Comparison of ENCODE assay signal across 15 cellular contexts in the genomic region with DNA sequence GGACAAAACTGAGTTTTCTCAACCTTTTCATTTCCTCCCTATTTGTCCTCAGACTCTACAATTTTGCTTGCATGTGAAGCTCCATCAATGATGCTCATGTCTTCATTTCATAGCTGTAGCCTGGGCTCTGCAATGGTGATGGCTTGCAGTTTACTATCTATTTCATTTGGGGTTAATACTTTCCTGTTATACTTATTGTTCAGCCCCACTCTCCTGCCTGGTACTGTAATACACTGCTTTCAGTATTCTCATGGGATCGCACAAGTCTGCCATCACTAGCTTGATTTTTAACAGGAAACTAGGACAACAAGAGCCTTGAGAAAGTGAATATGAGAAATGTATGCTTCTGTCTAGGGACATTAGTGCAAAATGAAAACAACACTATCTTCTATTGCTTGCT.
DNase-seq lines count a peak whose midpoint lies in the region; ATAC-seq, FAIRE-seq and TF ChIP-seq lines count a peak whose summit lies in the region.
"Had no signal": no experiment of that assay in that cellular context is flagged by ENCODE, and none has a peak within 500 bp of the region (broad histone marks: within the 10 kb centered on the region; RNA-seq: fewer than 3 reads in every experiment).

No MANE protein-coding gene starts in this region.

- H3K9me3 ChIP-seq in GM12878 (replicated peaks; ENCODE audit: control insufficient read depth, insufficient read depth, low read length) (peaks cover 20% of the 10 kb centered on the region), neuronal stem cell (replicated peaks in 1 of 2; ENCODE audit: control insufficient read depth in 2 of 2, insufficient read depth in 1 of 2, low read depth in 1 of 2, low read length in 2 of 2) (peaks cover 4 to 16% of the 10 kb centered on the region in 2 donors), lower lobe of right lung (peaks cover 4% of the 10 kb centered on the region)

- H3K4me2 ChIP-seq in GM12878 (ENCODE audit: control insufficient read depth, insufficient read depth) (no peak overlapping the region), neuronal stem cell (ENCODE audit: insufficient read depth, low read length, poor library complexity, severe bottlenecking) (no peak overlapping the region)

- no peak overlapping the region for H2BK120ac ChIP-seq in neuronal stem cell (ENCODE audit: low read depth, low read length)

- no peak overlapping the region for H2AK5ac ChIP-seq in neuronal stem cell (ENCODE audit: low read depth, low read length)

- H3K14ac ChIP-seq in neuronal stem cell (ENCODE audit: low read length) = no peak overlapping the region

- no peak for TF ChIP-seq POLR2A in GM12878 (IDR thresholded peaks at IDR 0.05; ENCODE audit: low read depth, low read length)

- TF ChIP-seq RAD21 in GM12878 (IDR thresholded peaks at IDR 0.05; ENCODE audit: insufficient read depth, low read depth, low read length) = no peak

- H2BK12ac ChIP-seq in neuronal stem cell (ENCODE audit: low read length) = no peak overlapping the region

- no peak overlapping the region for H3K9ac ChIP-seq in GM12878 (ENCODE audit: control insufficient read depth, insufficient read depth, low read length)
- no peak overlapping the region for H3K9ac ChIP-seq in neuronal stem cell (ENCODE audit: low read depth, low read length, poor library complexity)
- H3K9ac ChIP-seq: GM23248 had no signal

- TF ChIP-seq EP300 in GM12878 (IDR thresholded peaks at IDR 0.05; ENCODE audit: borderline replicate concordance in 1 of 2, control insufficient read depth in 1 of 2, low read depth in 2 of 2, low read length in 2 of 2) = no peak

- H3K4me3 ChIP-seq in GM12878 (no peak overlapping the region), neuronal stem cell (ENCODE audit: low read length in 2 of 2) (no peak overlapping the region), lower lobe of right lung (no peak overlapping the region)
- H3K4me3 ChIP-seq: GM23248 had no signal

- no peak overlapping the region for H3K18ac ChIP-seq in neuronal stem cell (ENCODE audit: low read length)

- H3K27ac ChIP-seq in GM12878 (ENCODE audit: control insufficient read depth, insufficient read depth) = no peak overlapping the region
- H3K27ac ChIP-seq in neuronal stem cell (replicated peaks; ENCODE audit: low read length) = no peak overlapping the region
- H3K27ac ChIP-seq in lower lobe of right lung = no peak overlapping the region
- H3K27ac ChIP-seq: GM23248 had no signal

- peak; percentile 47 for ATAC-seq in GM18861 (IDR thresholded peaks at IDR 0.05; ENCODE audit: unreplicated experiment)
- peak; percentile 74 for ATAC-seq in GM12878
- no peak for ATAC-seq in lower lobe of right lung
- no peak for ATAC-seq in GM19452 (IDR thresholded peaks at IDR 0.05; ENCODE audit: unreplicated experiment)
- ATAC-seq: HCT116 had no signal

- no peak overlapping the region for H4K91ac ChIP-seq in neuronal stem cell (ENCODE audit: low read depth, low read length, poor library complexity)

- no peak for DNase-seq in GM12878 (ENCODE audit: low read depth, low spot score)
- no peak for DNase-seq in neuronal stem cell (ENCODE audit: low spot score)
- DNase-seq in lower lobe of right lung = no peak
- no peak for DNase-seq in COLO829 (ENCODE audit: low spot score)
- DNase-seq: C1 segment of cervical spinal cord; Caco-2; CD4-positive, alpha-beta memory T cell; DMS153; DND-41; GM23248; H9 had no signal

- CTCF ChIA-PET in GM12878 (lab: Yijun Ruan, JAX) = interaction anchor here (0.6 to 2.6 kb wide), 15 partner anchors 9 to 105 kb away, joined by 3 to 14 read pairs (median 6); a partner anchor contains a TSS

- 47% methylated on average over 1 of the region's 1 CpG for WGBS in GM12878 (ENCODE audit: insufficient coverage, insufficient replicate concordance, low lambda C conversion rate, missing lambda C conversion rate)
- no CpG with 5 or more reads among the region's 1 CpG for WGBS in neuronal stem cell (ENCODE audit: extremely low coverage in 2 of 2, insufficient read length in 2 of 2, insufficient replicate concordance in 1 of 2), 2 donors

- no peak overlapping the region for H2BK5ac ChIP-seq in neuronal stem cell (ENCODE audit: low read length)

- SMC1A ChIA-PET in GM12878 (lab: Charles Lee; ENCODE audit: uncharacterized antibody, unreplicated experiment) = interaction anchor here (0.8 to 17.6 kb wide), 20 partner anchors 9 to 229 kb away, joined by 3 to 394 read pairs (median 5); a partner anchor contains a TSS

- no peak for TF ChIP-seq CTCF in GM12878 (IDR thresholded peaks at IDR 0.05 in 2 of 3, conservative IDR thresholded peaks at IDR 0.05 in 1 of 3; ENCODE audit: control insufficient read depth in 2 of 3, extremely low read depth in 1 of 3, insufficient read depth in 1 of 3, low read depth in 3 of 3, low read length in 3 of 3)
- TF ChIP-seq CTCF in lower lobe of right lung (IDR thresholded peaks at IDR 0.05) = no peak

- no peaks in the 10 kb centered on the region for H4K20me1 ChIP-seq in GM12878 (ENCODE audit: control insufficient read depth, insufficient read depth)

- H3K79me1 ChIP-seq in neuronal stem cell (ENCODE audit: low read depth, low read length) = no peaks in the 10 kb centered on the region

- peak overlapping the region; percentile 33 for H2AFZ ChIP-seq in GM12878 (ENCODE audit: control insufficient read depth, low read depth, low read length)
- H2AFZ ChIP-seq in neuronal stem cell (ENCODE audit: low read length) = peak overlapping the region; percentile 9
- H2AFZ ChIP-seq: GM23248 had no signal

- no peak overlapping the region for H3K23ac ChIP-seq in neuronal stem cell (ENCODE audit: low read depth, low read length, poor library complexity)

- in situ Hi-C loops in GM12878 (cut with MboI) = no loop called here

- RAD21 ChIA-PET in GM12878 (lab: Charles Lee; ENCODE audit: unreplicated experiment) = interaction anchor here (0.7 to 3.9 kb wide), 19 partner anchors 9 to 107 kb away, joined by 3 to 56 read pairs (median 5); no protein-coding TSS in a partner anchor

- H3K4me1 ChIP-seq in GM12878 (ENCODE audit: control insufficient read depth, insufficient read depth, low read length) (no peaks in the 10 kb centered on the region), neuronal stem cell (ENCODE audit: control insufficient read depth in 2 of 2, insufficient read depth in 1 of 2, low read depth in 1 of 2, low read length in 2 of 2) (peaks cover 5 to 6% of the 10 kb centered on the region in 2 donors), lower lobe of right lung (no peaks in the 10 kb centered on the region)

- no peaks in the 10 kb centered on the region for H3K79me2 ChIP-seq in GM12878 (ENCODE audit: control insufficient read depth, insufficient read depth, low read length)

- intact Hi-C loops in GM12878 (cut with micrococcal nuclease; ENCODE audit: unreplicated experiment) (no loop called here), lower lobe of right lung (cut with DNase I) (no loop called here)

- H3K4ac ChIP-seq in neuronal stem cell (ENCODE audit: low read length) = no peak overlapping the region

- H3K36me3 ChIP-seq in GM12878 (ENCODE audit: control insufficient read depth in 2 of 2, insufficient read depth in 2 of 2, low read length in 1 of 2) (no peaks in the 10 kb centered on the region), neuronal stem cell (replicated peaks in 1 of 2; ENCODE audit: control insufficient read depth in 2 of 2, insufficient read depth in 2 of 2, low read length in 2 of 2) (no peaks in the 10 kb centered on the region), lower lobe of right lung (no peaks in the 10 kb centered on the region)

- no peak for FAIRE-seq in GM12878 (lab: Jason Lieb, UNC)
- FAIRE-seq: G401.6 had no signal

- no TSS peak for BruUV-seq in GM12878 (replicated peaks; lab: Mats Ljungman, UMichigan)

- H2BK15ac ChIP-seq in neuronal stem cell (ENCODE audit: low read length) = no peak overlapping the region

- H4K8ac ChIP-seq in neuronal stem cell (ENCODE audit: low read depth, low read length) = no peak overlapping the region

- POLR2A ChIA-PET in GM12878 (lab: Charles Lee) = interaction anchor here (0.6 to 4.8 kb wide), 10 partner anchors 8 to 89 kb away, joined by 3 to 49 read pairs (median 4); no protein-coding TSS in a partner anchor

- H3K27me3 ChIP-seq in GM12878 (replicated peaks in 1 of 2; ENCODE audit: control insufficient read depth in 2 of 2, insufficient read depth in 2 of 2, low read length in 1 of 2) = no peaks in the 10 kb centered on the region
- H3K27me3 ChIP-seq in neuronal stem cell (ENCODE audit: control insufficient read depth in 3 of 3, insufficient read depth in 3 of 3, low read depth in 1 of 3, low read length in 3 of 3) = no peaks in the 10 kb centered on the region
- no peaks in the 10 kb centered on the region for H3K27me3 ChIP-seq in lower lobe of right lung (ENCODE audit: low read depth)

TF ChIP-seq in GM12878, 131 proteins besides CTCF, POLR2A, EP300 and RAD21 (continues in another document):
- TF ChIP-seq, protein P1, sequence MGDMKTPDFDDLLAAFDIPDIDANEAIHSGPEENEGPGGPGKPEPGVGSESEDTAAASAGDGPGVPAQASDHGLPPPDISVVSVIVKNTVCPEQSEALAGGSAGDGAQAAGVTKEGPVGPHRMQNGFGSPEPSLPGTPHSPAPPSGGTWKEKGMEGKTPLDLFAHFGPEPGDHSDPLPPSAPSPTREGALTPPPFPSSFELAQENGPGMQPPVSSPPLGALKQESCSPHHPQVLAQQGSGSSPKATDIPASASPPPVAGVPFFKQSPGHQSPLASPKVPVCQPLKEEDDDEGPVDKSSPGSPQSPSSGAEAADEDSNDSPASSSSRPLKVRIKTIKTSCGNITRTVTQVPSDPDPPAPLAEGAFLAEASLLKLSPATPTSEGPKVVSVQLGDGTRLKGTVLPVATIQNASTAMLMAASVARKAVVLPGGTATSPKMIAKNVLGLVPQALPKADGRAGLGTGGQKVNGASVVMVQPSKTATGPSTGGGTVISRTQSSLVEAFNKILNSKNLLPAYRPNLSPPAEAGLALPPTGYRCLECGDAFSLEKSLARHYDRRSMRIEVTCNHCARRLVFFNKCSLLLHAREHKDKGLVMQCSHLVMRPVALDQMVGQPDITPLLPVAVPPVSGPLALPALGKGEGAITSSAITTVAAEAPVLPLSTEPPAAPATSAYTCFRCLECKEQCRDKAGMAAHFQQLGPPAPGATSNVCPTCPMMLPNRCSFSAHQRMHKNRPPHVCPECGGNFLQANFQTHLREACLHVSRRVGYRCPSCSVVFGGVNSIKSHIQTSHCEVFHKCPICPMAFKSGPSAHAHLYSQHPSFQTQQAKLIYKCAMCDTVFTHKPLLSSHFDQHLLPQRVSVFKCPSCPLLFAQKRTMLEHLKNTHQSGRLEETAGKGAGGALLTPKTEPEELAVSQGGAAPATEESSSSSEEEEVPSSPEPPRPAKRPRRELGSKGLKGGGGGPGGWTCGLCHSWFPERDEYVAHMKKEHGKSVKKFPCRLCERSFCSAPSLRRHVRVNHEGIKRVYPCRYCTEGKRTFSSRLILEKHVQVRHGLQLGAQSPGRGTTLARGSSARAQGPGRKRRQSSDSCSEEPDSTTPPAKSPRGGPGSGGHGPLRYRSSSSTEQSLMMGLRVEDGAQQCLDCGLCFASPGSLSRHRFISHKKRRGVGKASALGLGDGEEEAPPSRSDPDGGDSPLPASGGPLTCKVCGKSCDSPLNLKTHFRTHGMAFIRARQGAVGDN (IDR thresholded peaks at IDR 0.05) = 0 out of 2 replicates have a peak, but pooled peaks have one; percentile 11
- TF ChIP-seq MEF2B (IDR thresholded peaks at IDR 0.05; ENCODE audit: partially characterized antibody, poor library complexity, severe bottlenecking) = peak; percentile 58

Comparison
In these comparisons a context has a peak if more than half of its experiments do, and no peak if none do; other contexts are left out.
1. ATAC-seq: peak in GM18861 (single experiment) and GM12878 (single experiment); none in lower lobe of right lung (0 of 2) and GM19452 (single experiment).